Comparison of ENCODE assay signal across 8 cellular contexts in genomic region chr11:68031136-68031459, GRCh38. TPM values are rescaled to one million over a fixed set of nuclear protein-coding genes. Genes with fewer than 3 reads are reported as not detected.
DNase-seq lines count a peak whose midpoint lies in the region; ATAC-seq, FAIRE-seq and TF ChIP-seq lines count a peak whose summit lies in the region.

No MANE protein-coding gene starts in this region.

- no peaks in the 10 kb centered on the region for H3K9me3 Mint-ChIP-seq in IgD-negative memory B cell
- no peaks in the 10 kb centered on the region for H3K9me3 Mint-ChIP-seq in memory B cell

- H3K27me3 Mint-ChIP-seq in IgD-negative memory B cell (no peaks in the 10 kb centered on the region), memory B cell (no peaks in the 10 kb centered on the region)

- H3K4me1 ChIP-seq in A673 (ENCODE audit: insufficient read depth, low read length, poor library complexity, severe bottlenecking), result peaks cover 8% of the 10 kb centered on the region

- no TSS peak for BruUV-seq in A673 (replicated peaks; lab: Mats Ljungman, UMichigan)

- FAIRE-seq in bronchial epithelial cell (lab: Jason Lieb, UNC), result no peak

- intact Hi-C loops in A673 (cut with micrococcal nuclease; ENCODE audit: unreplicated experiment), result loop anchor here (10.0 kb wide), 1 partner anchor 174 kb away; no protein-coding TSS in a partner anchor

- H3K36me3 Mint-ChIP-seq in IgD-negative memory B cell, result peaks cover 4% of the 10 kb centered on the region
- peaks cover 4% of the 10 kb centered on the region for H3K36me3 Mint-ChIP-seq in memory B cell

- H3K4me3 Mint-ChIP-seq in IgD-negative memory B cell (peak overlapping the region; percentile 94 to 99 (median 96)), memory B cell (peak overlapping the region; percentile 96)

- H3K36me3 ChIP-seq in A673 (ENCODE audit: insufficient read depth, low read length, poor library complexity, severe bottlenecking), result peaks cover 21% of the 10 kb centered on the region
- H3K36me3 ChIP-seq in bronchial epithelial cell (ENCODE audit: control insufficient read depth, insufficient read depth, low read length), result peaks cover 12% of the 10 kb centered on the region

- TF ChIP-seq CTCF in A673 (conservative IDR thresholded peaks at IDR 0.05; ENCODE audit: low read depth, low read length) (no peak), bronchial epithelial cell (IDR thresholded peaks at IDR 0.05; ENCODE audit: insufficient read depth, low read length, severe bottlenecking) (no peak)

- no peaks in the 10 kb centered on the region for H3K27me3 ChIP-seq in A673 (replicated peaks; ENCODE audit: insufficient read depth, low read depth, low read length, poor library complexity)
- no peaks in the 10 kb centered on the region for H3K27me3 ChIP-seq in bronchial epithelial cell (ENCODE audit: control insufficient read depth, insufficient read depth, low read length)

- H3K27ac Mint-ChIP-seq in IgD-negative memory B cell (peak overlapping the region; percentile 54 to 83 (median 71)), memory B cell (peak overlapping the region; percentile 49)

- no peak for DNase-seq in A673 (ENCODE audit: low spot score)
- no peak for DNase-seq in bronchial epithelial cell (ENCODE audit: low read depth)
- no peak for DNase-seq in memory B cell (ENCODE audit: low spot score in 2 of 2)
- no peak for DNase-seq in ecto neural progenitor cell (ENCODE audit: low spot score)
- DNase-seq in NCI-H1048 (lab: John Stamatoyannopoulos, UW), result no peak
- DNase-seq in NCI-H748 treated with DMSO at 0.1 percent for 48 hours (lab: John Stamatoyannopoulos, UW), result no peak
- no peak for DNase-seq in LoVo (ENCODE audit: low spot score)

- ATAC-seq in memory B cell (ENCODE audit: low read depth), result no peak

- peak overlapping the region; percentile 88 for H3K27ac ChIP-seq in A673 (ENCODE audit: low read depth, low read length, poor library complexity, severe bottlenecking)

- CTCF ChIA-PET in A673 (lab: Charles Lee), result no interaction called here

- H3K9me3 ChIP-seq in A673 (ENCODE audit: low read depth, low read length, poor library complexity, severe bottlenecking), result no peaks in the 10 kb centered on the region

- peak overlapping the region; percentile 76 for H3K4me3 ChIP-seq in A673 (ENCODE audit: low read depth, low read length, poor library complexity, severe bottlenecking)
- H3K4me3 ChIP-seq in bronchial epithelial cell (ENCODE audit: low read depth, low read length), result peak overlapping the region; percentile 94

- POLR2A ChIA-PET in A673 (lab: Charles Lee; ENCODE audit: low non-redundant PET), result no interaction called here

- H3K4me1 Mint-ChIP-seq in IgD-negative memory B cell (peaks cover 6 to 11% (median 10%) of the 10 kb centered on the region in 3 donors), memory B cell (peaks cover 11% of the 10 kb centered on the region)

RNA-seq across cellular contexts. Expression of gene NDUFS8, which starts 0.6 kb away (rescaled TPM):
- total RNA-seq in A673 (2021) (220 and 234 TPM in 2 replicates), bronchial epithelial cell (84.0 and 127 TPM in 2 replicates)
- 146 TPM for polyA plus RNA-seq in IgD-negative memory B cell

RNA-seq across cellular contexts. Expression of gene TCIRG1, which starts 7.7 kb away (rescaled TPM):
- total RNA-seq in A673 (2021) (15.0 and 18.4 TPM in 2 replicates), bronchial epithelial cell (29.1 and 30.5 TPM in 2 replicates)
- 46.0 TPM for polyA plus RNA-seq in IgD-negative memory B cell

RNA-seq across cellular contexts. Expression of gene ALDH3B1, which starts 21.0 kb away (rescaled TPM):
- not detected in 2 replicates for total RNA-seq in A673 (2021)
- polyA plus RNA-seq in IgD-negative memory B cell, result 0.36 TPM
- total RNA-seq in bronchial epithelial cell, result 4.6 and 6.1 TPM in 2 replicates

RNA-seq across cellular contexts. Expression of gene UNC93B1, which starts 27.2 kb away (rescaled TPM):
- total RNA-seq in A673 (2021) (1.4 and 2.4 TPM in 2 replicates), bronchial epithelial cell (26.4 and 56.3 TPM in 2 replicates)
- 140 TPM for polyA plus RNA-seq in IgD-negative memory B cell
